26 cellular contexts compared by ENCODE assay signal in genomic region chr18:32753656-32754221, GRCh38. TPM values are rescaled to one million over a fixed set of nuclear protein-coding genes. Genes with fewer than 3 reads are reported as not detected.
"Had no signal": no experiment of that assay in that cellular context is flagged by ENCODE, and none has a peak within 500 bp of the region (broad histone marks: within the 10 kb centered on the region; RNA-seq: fewer than 3 reads in every experiment).

No MANE protein-coding gene starts in this region.

- H3K36me3 Mint-ChIP-seq: activated naive CD8-positive, alpha-beta T cell treated with anti-CD3 and anti-CD28 coated beads for 36 hours; natural killer cell treated with Interleukin-12 subunit alpha and Interleukin-12 subunit beta and Interleukin-15 and Interleukin-18, amount 100 ng/mL, for 72 hours had no signal

- H3K27ac Mint-ChIP-seq: activated naive CD8-positive, alpha-beta T cell treated with anti-CD3 and anti-CD28 coated beads for 36 hours; effector memory CD8-positive, alpha-beta T cell; natural killer cell treated with Interleukin-12 subunit alpha and Interleukin-12 subunit beta and Interleukin-15 and Interleukin-18, amount 100 ng/mL, for 72 hours; stimulated activated naive CD8-positive, alpha-beta T cell treated with anti-CD3 and anti-CD28 coated beads, Interleukin-15, amount 100 ng/mL, for 72 hours had no signal

- FAIRE-seq: astrocyte, islet of Langerhans, TTC549 had no signal

- H3K27me3 Mint-ChIP-seq: natural killer cell treated with Interleukin-12 subunit alpha and Interleukin-12 subunit beta and Interleukin-15 and Interleukin-18, amount 100 ng/mL, for 72 hours had no signal

- H3K9me3 Mint-ChIP-seq: activated naive CD8-positive, alpha-beta T cell treated with anti-CD3 and anti-CD28 coated beads for 36 hours; activated T-cell treated with anti-CD3 and anti-CD28 coated beads, Interleukin-2, amount 50 U/mL, for 4 hours; central memory CD8-positive, alpha-beta T cell; effector memory CD8-positive, alpha-beta T cell; stimulated activated naive CD8-positive, alpha-beta T cell treated with anti-CD3 and anti-CD28 coated beads, Interleukin-15, amount 100 ng/mL, for 72 hours had no signal

- H3K36me3 ChIP-seq: colonic mucosa, esophagus squamous epithelium, gastroesophageal sphincter, heart left ventricle, neutrophil, ovary, right lobe of liver, tibial artery had no signal

- H3K4me1 ChIP-seq: colonic mucosa, esophagus squamous epithelium, gastroesophageal sphincter, heart left ventricle, psoas muscle, right lobe of liver, tibial artery had no signal

- H3K27me3 ChIP-seq: colonic mucosa, neutrophil, ovary, right lobe of liver, tibial artery had no signal

- H3K4me1 Mint-ChIP-seq: activated naive CD8-positive, alpha-beta T cell treated with anti-CD3 and anti-CD28 coated beads for 36 hours; stimulated activated naive CD8-positive, alpha-beta T cell treated with anti-CD3 and anti-CD28 coated beads, Interleukin-15, amount 100 ng/mL, for 72 hours had no signal

- DNase-seq: activated CD8-positive, alpha-beta memory T cell treated with anti-CD3 and anti-CD28 coated beads for 24 hours; activated CD8-positive, alpha-beta memory T cell treated with anti-CD3 and anti-CD28 coated beads, Interleukin-2, amount 50 U/mL, for 48 hours; activated naive CD4-positive, alpha-beta T cell treated with Interleukin-2 at 50 U/mL for 16 hours; activated naive CD8-positive, alpha-beta T cell treated with anti-CD3 and anti-CD28 coated beads for 36 hours; activated T-cell treated with anti-CD3 and anti-CD28 coated beads, Interleukin-2, amount 50 U/mL, for 4 hours; colonic mucosa; dorsolateral prefrontal cortex; effector memory CD8-positive, alpha-beta T cell; esophagus squamous epithelium; heart left ventricle; left ventricle myocardium superior; mammary epithelial cell; ovary; psoas muscle; right lobe of liver; stimulated activated CD4-positive, alpha-beta T cell treated with anti-CD3 and anti-CD28 coated beads, Interleukin-1b, Interleukin-23, amount 100 ng/mL, for 48 hours; stimulated activated naive CD8-positive, alpha-beta T cell treated with anti-CD3 and anti-CD28 coated beads, Interleukin-15, amount 100 ng/mL, for 72 hours; tibial artery had no signal

- H3K4me3 Mint-ChIP-seq: activated naive CD8-positive, alpha-beta T cell treated with anti-CD3 and anti-CD28 coated beads for 36 hours; activated T-cell treated with anti-CD3 and anti-CD28 coated beads, Interleukin-2, amount 50 U/mL, for 4 hours; central memory CD8-positive, alpha-beta T cell; effector memory CD8-positive, alpha-beta T cell; natural killer cell treated with Interleukin-12 subunit alpha and Interleukin-12 subunit beta and Interleukin-15 and Interleukin-18, amount 100 ng/mL, for 72 hours; stimulated activated naive CD8-positive, alpha-beta T cell treated with anti-CD3 and anti-CD28 coated beads, Interleukin-15, amount 100 ng/mL, for 72 hours had no signal

- H3K27ac ChIP-seq: colonic mucosa, dorsolateral prefrontal cortex, esophagus squamous epithelium, gastroesophageal sphincter, heart left ventricle, neutrophil, ovary, psoas muscle, right lobe of liver, skin epidermis, tibial artery had no signal

- H3K4me3 ChIP-seq: colonic mucosa, esophagus squamous epithelium, gastroesophageal sphincter, heart left ventricle, ovary, psoas muscle, right lobe of liver, skin epidermis, tibial artery had no signal

- H3K9me3 ChIP-seq: colonic mucosa, esophagus squamous epithelium, gastroesophageal sphincter, heart left ventricle, neutrophil, ovary, psoas muscle, right lobe of liver, tibial artery had no signal

- ATAC-seq: activated T-cell treated with anti-CD3 and anti-CD28 coated beads, Interleukin-2, amount 50 U/mL, for 4 hours; effector memory CD8-positive, alpha-beta T cell; gastroesophageal sphincter; heart left ventricle; left ventricle myocardium superior; natural killer cell treated with Interleukin-12 subunit alpha and Interleukin-12 subunit beta and Interleukin-15 and Interleukin-18, amount 100 ng/mL, for 72 hours; psoas muscle; right lobe of liver; stimulated activated naive CD8-positive, alpha-beta T cell treated with anti-CD3 and anti-CD28 coated beads, Interleukin-15, amount 100 ng/mL, for 72 hours had no signal

RNA-seq across cellular contexts. Expression of gene KLHL14, which starts 19.1 kb away (rescaled TPM):
- total RNA-seq: activated T-cell treated with anti-CD3 and anti-CD28 coated beads, Interleukin-2, amount 50 U/mL, for 4 hours; mammary epithelial cell; psoas muscle had no signal
